ENCODE assay signal across 31 cellular contexts in genomic region chr5:136811086-136811485, GRCh38.
DNase-seq lines count a peak whose midpoint lies in the region; ATAC-seq, FAIRE-seq and TF ChIP-seq lines count a peak whose summit lies in the region.
"Had no signal": no experiment of that assay in that cellular context is flagged by ENCODE, and none has a peak within 500 bp of the region (broad histone marks: within the 10 kb centered on the region; RNA-seq: fewer than 3 reads in every experiment).

No MANE protein-coding gene starts in this region.

- no peak overlapping the region for H3K23ac ChIP-seq in mesenchymal stem cell (ENCODE audit: low read length in 2 of 2)

- H4K91ac ChIP-seq in mesenchymal stem cell (ENCODE audit: low read length): no peak overlapping the region

- H3K4me1 ChIP-seq in mesenchymal stem cell (ENCODE audit: control insufficient read depth, insufficient read depth, low read depth, low read length) (no peaks in the 10 kb centered on the region), pancreas (no peaks in the 10 kb centered on the region)
- H3K4me1 ChIP-seq: BE2C, stomach, thyroid gland had no signal

- H3K4me3 ChIP-seq in mesenchymal stem cell (ENCODE audit: insufficient read depth in 1 of 2, low read depth in 1 of 2, low read length in 2 of 2): peak overlapping the region in 1 of 2 experiments; percentile 51
- no peak overlapping the region for H3K4me3 ChIP-seq in pancreas
- H3K4me3 ChIP-seq: gastroesophageal sphincter, K562, stomach, thyroid gland, vagina had no signal

- H3K4me2 ChIP-seq in mesenchymal stem cell (ENCODE audit: low read length, poor library complexity, severe bottlenecking): no peak overlapping the region

- no peaks in the 10 kb centered on the region for H3K36me3 ChIP-seq in mesenchymal stem cell (ENCODE audit: control insufficient read depth in 1 of 2, insufficient read depth in 2 of 2, low read depth in 1 of 2, low read length in 2 of 2)
- no peaks in the 10 kb centered on the region for H3K36me3 ChIP-seq in pancreas
- H3K36me3 ChIP-seq: BE2C, gastroesophageal sphincter, stomach, thyroid gland, vagina had no signal

- no peaks in the 10 kb centered on the region for H3K9me3 Mint-ChIP-seq in HFFc6
- H3K9me3 Mint-ChIP-seq in T-helper 2 cell treated with Interferon-gamma antibody and Interleukin-4, amounts not matched to agents 5 μg/mL and 100 μg/mL, for 36 hours: no peaks in the 10 kb centered on the region

- peaks cover 83% of the 10 kb centered on the region for H3K4me1 Mint-ChIP-seq in HFFc6 (ENCODE audit: low read depth)
- no peaks in the 10 kb centered on the region for H3K4me1 Mint-ChIP-seq in T-helper 2 cell treated with Interferon-gamma antibody and Interleukin-4, amounts not matched to agents 5 μg/mL and 100 μg/mL, for 36 hours (ENCODE audit: low read depth)
- H3K4me1 Mint-ChIP-seq: immature natural killer cell; naive thymus-derived CD4-positive, alpha-beta T cell had no signal

- H2BK15ac ChIP-seq in mesenchymal stem cell (ENCODE audit: low read depth, poor library complexity, severe bottlenecking): no peak overlapping the region

- no peaks in the 10 kb centered on the region for H3K9me3 ChIP-seq in mesenchymal stem cell (ENCODE audit: control insufficient read depth, low read length)
- no peaks in the 10 kb centered on the region for H3K9me3 ChIP-seq in pancreas
- H3K9me3 ChIP-seq: BE2C, gastroesophageal sphincter, stomach, thyroid gland, vagina had no signal

- peak overlapping the region; percentile 58 for H3K9ac ChIP-seq in mesenchymal stem cell (ENCODE audit: low read length)

- no peak overlapping the region for H2BK120ac ChIP-seq in mesenchymal stem cell (ENCODE audit: low read depth, low read length)

- no peak overlapping the region for H2BK12ac ChIP-seq in mesenchymal stem cell (ENCODE audit: low read length in 2 of 2)

- H3K4ac ChIP-seq in mesenchymal stem cell (ENCODE audit: low read depth in 1 of 2, low read length in 2 of 2): no peak overlapping the region

- H4K8ac ChIP-seq in mesenchymal stem cell (ENCODE audit: low read length): no peak overlapping the region

- no peaks in the 10 kb centered on the region for H3K79me1 ChIP-seq in mesenchymal stem cell (replicated peaks; ENCODE audit: low read length, poor library complexity, severe bottlenecking)

- ATAC-seq in GM21360 (IDR thresholded peaks at IDR 0.05; ENCODE audit: unreplicated experiment) (no peak), pancreas (no peak)
- ATAC-seq: activated CD4-positive, alpha-beta T cell treated with anti-CD3 and anti-CD28 coated beads for 36 hours; gastroesophageal sphincter; K562; left colon; naive thymus-derived CD4-positive, alpha-beta T cell had no signal

- no peaks in the 10 kb centered on the region for H3K27me3 ChIP-seq in mesenchymal stem cell (ENCODE audit: control insufficient read depth in 1 of 2, insufficient read depth in 1 of 2, low read length in 2 of 2)
- H3K27me3 ChIP-seq in pancreas: no peaks in the 10 kb centered on the region
- H3K27me3 ChIP-seq: BE2C, gastroesophageal sphincter, stomach, thyroid gland, vagina had no signal

- intact Hi-C loops in pancreas (cut with DNase I): no loop called here

- DNase-seq in A172 (ENCODE audit: low spot score) (peak; percentile 45), HFFc6 (no peak), amniotic epithelial cell (ENCODE audit: low read depth) (peak; percentile 7), mesenchymal stem cell (peak; percentile 12), DMS153 (lab: John Stamatoyannopoulos, UW) (no peak), pancreas (no peak)
- DNase-seq in T-helper 2 cell treated with Interferon-gamma antibody and Interleukin-4, amounts not matched to agents 5 μg/mL and 100 μg/mL, for 36 hours (ENCODE audit: low spot score): no peak
- DNase-seq: activated CD4-positive, alpha-beta T cell treated with anti-CD3 and anti-CD28 coated beads for 36 hours; activated gamma-delta T cell treated with Interleukin-2 at 50 U/mL for 16 hours; BE2C; CD8-positive, alpha-beta memory T cell; effector CD4-positive, alpha-beta T cell; GDM1; H7; immature natural killer cell; left colon; MM.1S; naive thymus-derived CD4-positive, alpha-beta T cell; NCI-H2029; NCI-H2227 treated with DMSO at 0.1 percent for 48 hours; NCI-H69; stimulated activated CD4-positive, alpha-beta T cell treated with anti-CD3 and anti-CD28 coated beads, Interleukin-2, amount 100 ng/mL, for 24 hours; stomach; T-helper 2 cell; thyroid gland had no signal

- H3K4me3 Mint-ChIP-seq in HFFc6: peak overlapping the region; percentile 43; the same call in 1 of the 2 replicates
- no peak overlapping the region for H3K4me3 Mint-ChIP-seq in T-helper 2 cell treated with Interferon-gamma antibody and Interleukin-4, amounts not matched to agents 5 μg/mL and 100 μg/mL, for 36 hours
- H3K4me3 Mint-ChIP-seq: activated CD4-positive, alpha-beta T cell treated with anti-CD3 and anti-CD28 coated beads for 36 hours; CD8-positive, alpha-beta memory T cell; immature natural killer cell; naive thymus-derived CD4-positive, alpha-beta T cell had no signal

- no peak for FAIRE-seq in pancreas (lab: Jason Lieb, UNC)
- FAIRE-seq: A204.1, colon, K562 had no signal

- H3K27ac ChIP-seq in mesenchymal stem cell (ENCODE audit: low read length, poor library complexity, severe bottlenecking): no peak overlapping the region
- no peak overlapping the region for H3K27ac ChIP-seq in pancreas
- H3K27ac ChIP-seq: gastroesophageal sphincter, stomach, thyroid gland, vagina had no signal

- no peak overlapping the region for H3K18ac ChIP-seq in mesenchymal stem cell (ENCODE audit: low read depth in 1 of 2, low read length in 2 of 2)

- H3K27ac Mint-ChIP-seq in HFFc6: peak overlapping the region; percentile 48
- no peak overlapping the region for H3K27ac Mint-ChIP-seq in T-helper 2 cell treated with Interferon-gamma antibody and Interleukin-4, amounts not matched to agents 5 μg/mL and 100 μg/mL, for 36 hours
- H3K27ac Mint-ChIP-seq: activated CD4-positive, alpha-beta T cell treated with anti-CD3 and anti-CD28 coated beads for 36 hours; CD8-positive, alpha-beta memory T cell; immature natural killer cell; naive thymus-derived CD4-positive, alpha-beta T cell had no signal

- WGBS in mesenchymal stem cell: no CpG with 5 or more reads among the region's 3 CpGs
- WGBS in pancreas, 2 donors: 51 to 65% methylated on average over 3 of the region's 3 CpGs

- no peak for TF ChIP-seq CTCF in HFFc6 (IDR thresholded peaks at IDR 0.05)
- TF ChIP-seq CTCF in pancreas (IDR thresholded peaks at IDR 0.05): no peak

- H2BK5ac ChIP-seq in mesenchymal stem cell (ENCODE audit: low read depth, low read length, poor library complexity, severe bottlenecking): no peak overlapping the region

- no peaks in the 10 kb centered on the region; the same call in 1 of the 2 replicates for H3K27me3 Mint-ChIP-seq in HFFc6 (ENCODE audit: insufficient read depth)
- no peaks in the 10 kb centered on the region for H3K27me3 Mint-ChIP-seq in T-helper 2 cell treated with Interferon-gamma antibody and Interleukin-4, amounts not matched to agents 5 μg/mL and 100 μg/mL, for 36 hours (ENCODE audit: low read depth)
- H3K27me3 Mint-ChIP-seq: activated CD4-positive, alpha-beta T cell treated with anti-CD3 and anti-CD28 coated beads for 36 hours; naive thymus-derived CD4-positive, alpha-beta T cell had no signal

- H3K36me3 Mint-ChIP-seq in HFFc6 (ENCODE audit: low read depth): 0 out of 2 replicates have a peak, but pooled peaks cover 4% of the 10 kb centered on the region
- no peaks in the 10 kb centered on the region for H3K36me3 Mint-ChIP-seq in T-helper 2 cell treated with Interferon-gamma antibody and Interleukin-4, amounts not matched to agents 5 μg/mL and 100 μg/mL, for 36 hours (ENCODE audit: low read depth)
- H3K36me3 Mint-ChIP-seq: CD8-positive, alpha-beta memory T cell; immature natural killer cell; naive thymus-derived CD4-positive, alpha-beta T cell had no signal

- H2AFZ ChIP-seq in mesenchymal stem cell (ENCODE audit: low read depth, low read length): no peak overlapping the region

- H2AK5ac ChIP-seq in mesenchymal stem cell (ENCODE audit: low read length, severe bottlenecking): no peak overlapping the region

- H3K14ac ChIP-seq in mesenchymal stem cell (ENCODE audit: low read length in 2 of 2): no peak overlapping the region

Comparison
In these comparisons a context has a peak if more than half of its experiments do, and no peak if none do; other contexts are left out.
1. DNase-seq: peak in A172 (single experiment), amniotic epithelial cell (single experiment) and mesenchymal stem cell (single experiment); none in HFFc6 (single experiment), T-helper 2 cell treated with Interferon-gamma antibody and Interleukin-4, amounts not matched to agents 5 μg/mL and 100 μg/mL, for 36 hours (single experiment), DMS153 (single experiment) and pancreas (0 of 6).